Comparison of ENCODE assay signal across 1 cellular context in genomic region chr2:25215232-25215631, GRCh38.
TF ChIP-seq lines count a peak whose summit lies in the region.

No MANE protein-coding gene starts in this region.

TF ChIP-seq in WTC11, 78 proteins besides CTCF, POLR2A, EP300 and RAD21 (continued from another document):
- TF ChIP-seq PREB (CRISPR knock-in tag; IDR thresholded peaks at IDR 0.05; ENCODE audit: borderline replicate concordance) (no peak), MYBL2 (CRISPR knock-in tag; IDR thresholded peaks at IDR 0.05) (no peak), STAT6 (CRISPR knock-in tag; conservative IDR thresholded peaks at IDR 0.05; ENCODE audit: low read depth) (no peak), AFF4 (CRISPR knock-in tag; IDR thresholded peaks at IDR 0.05; ENCODE audit: borderline replicate concordance) (no peak), TEAD1 (CRISPR knock-in tag; IDR thresholded peaks at IDR 0.05) (no peak)
